Comparison of ENCODE assay signal across 17 cellular contexts in the genomic region with DNA sequence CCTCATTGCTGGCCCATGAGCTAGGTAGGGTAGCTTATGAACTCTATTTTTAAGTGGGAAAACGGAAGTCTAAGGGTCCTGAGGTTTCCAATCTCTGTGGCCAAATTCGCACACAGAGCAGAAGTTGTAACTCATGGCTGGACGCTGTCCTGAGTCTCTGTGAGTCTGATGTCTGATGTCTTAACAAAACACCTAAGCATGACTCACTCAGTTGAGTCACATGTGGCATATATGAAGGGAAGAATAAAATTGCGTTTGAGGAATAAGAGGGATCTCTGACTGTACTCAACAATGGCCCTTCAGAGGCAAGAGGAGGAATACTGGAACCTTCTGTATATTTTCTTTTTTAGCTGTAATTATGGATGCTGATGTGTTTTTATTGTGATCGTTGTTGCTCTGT.
DNase-seq lines count a peak whose midpoint lies in the region; ATAC-seq, FAIRE-seq and TF ChIP-seq lines count a peak whose summit lies in the region.
"Had no signal": no experiment of that assay in that cellular context is flagged by ENCODE, and none has a peak within 500 bp of the region (broad histone marks: within the 10 kb centered on the region; RNA-seq: fewer than 3 reads in every experiment).

No MANE protein-coding gene starts in this region.

- H3K36me3 Mint-ChIP-seq in GM23338 (ENCODE audit: low read depth) = peaks cover 16% of the 10 kb centered on the region
- H3K36me3 Mint-ChIP-seq: CD14-positive monocyte; stimulated activated memory B cell treated with anti-CD40 and anti-IgM and Interleukin-4, amounts not matched to agents 10 μg/mL and 1 μg/mL and 100 μg/mL, for 72 hours had no signal

- no peak for TF ChIP-seq POLR2A in H1 (IDR thresholded peaks at IDR 0.05; ENCODE audit: control extremely low read depth in 1 of 2, low read depth in 2 of 2, low read length in 2 of 2)

- H3K4me1 ChIP-seq in GM23338 (ENCODE audit: insufficient read depth) (peaks cover 15% of the 10 kb centered on the region), H1 (replicated peaks in 1 of 4; ENCODE audit: control insufficient read depth in 3 of 4, insufficient read depth in 4 of 4, low read length in 3 of 4) (peaks cover 0 to 5% (median 1%) of the 10 kb centered on the region in 4 experiments; a peak in 3 of 7 replicates)
- H3K4me1 ChIP-seq: colonic mucosa, uterus had no signal

- H3K9me2 ChIP-seq in GM23338 (ENCODE audit: insufficient read depth) = no peaks in the 10 kb centered on the region

- H2BK5ac ChIP-seq in H1 (ENCODE audit: low read depth, low read length) = no peak overlapping the region

- H2BK15ac ChIP-seq in H1 (ENCODE audit: low read length) = no peak overlapping the region

- H3K4me2 ChIP-seq in GM23338 (peak overlapping the region; percentile 63; the same call in 1 of the 2 replicates), H1 (ENCODE audit: insufficient read depth in 1 of 2, low read depth in 2 of 2, low read length in 2 of 2) (no peak overlapping the region)

- ATAC-seq in GM23338 (no peak), GM19463 (IDR thresholded peaks at IDR 0.05; ENCODE audit: unreplicated experiment) (no peak)
- ATAC-seq: activated naive CD4-positive, alpha-beta T cell treated with anti-CD3 and anti-CD28 coated beads, Interleukin-2, amount 50 U/mL, for 72 hours; stimulated activated memory B cell treated with anti-CD40 and anti-IgM and Interleukin-4, amounts not matched to agents 10 μg/mL and 1 μg/mL and 100 μg/mL, for 72 hours had no signal

- TF ChIP-seq RAD21 in H1 (IDR thresholded peaks at IDR 0.05 in 1 of 2, conservative IDR thresholded peaks at IDR 0.05 in 1 of 2; ENCODE audit: low read depth in 2 of 2, low read length in 2 of 2) = no peak

- 0 out of 2 replicates have a peak overlapping the region, but pooled peaks have one; percentile 22 for H2BK12ac ChIP-seq in H1 (ENCODE audit: low read depth, low read length)

- no peak overlapping the region for H3K14ac ChIP-seq in H1 (ENCODE audit: insufficient read length)

- H3K4me3 ChIP-seq in GM23338 (no peak overlapping the region), H1 (ENCODE audit: extremely low read depth in 1 of 4, insufficient read depth in 2 of 4, low read depth in 3 of 4, low read length in 4 of 4) (no peak overlapping the region), skeletal muscle cell (ENCODE audit: low read depth, low read length) (no peak overlapping the region)
- H3K4me3 ChIP-seq: colonic mucosa, uterus had no signal

- H3K4me1 Mint-ChIP-seq in GM23338 = peaks cover 15% of the 10 kb centered on the region
- H3K4me1 Mint-ChIP-seq: CD14-positive monocyte; stimulated activated memory B cell treated with anti-CD40 and anti-IgM and Interleukin-4, amounts not matched to agents 10 μg/mL and 1 μg/mL and 100 μg/mL, for 72 hours had no signal

- no peak overlapping the region for H3K56ac ChIP-seq in H1 (replicated peaks; ENCODE audit: insufficient read length, low read depth, low read length)

- H3K27ac Mint-ChIP-seq in GM23338 = peak overlapping the region; percentile 30; the same call in 1 of the 2 replicates
- H3K27ac Mint-ChIP-seq: activated naive CD4-positive, alpha-beta T cell treated with anti-CD3 and anti-CD28 coated beads, Interleukin-2, amount 50 U/mL, for 72 hours; CD14-positive monocyte; stimulated activated memory B cell treated with anti-CD40 and anti-IgM and Interleukin-4, amounts not matched to agents 10 μg/mL and 1 μg/mL and 100 μg/mL, for 72 hours had no signal

- H3K23me2 ChIP-seq in H1 (ENCODE audit: low read depth, low read length) = no peaks in the 10 kb centered on the region

- H2AK5ac ChIP-seq in H1 (ENCODE audit: low read depth, low read length) = no peak overlapping the region

- no peaks in the 10 kb centered on the region for H3F3A ChIP-seq in GM23338 (replicated peaks; ENCODE audit: low read depth)

- H2AFZ ChIP-seq in GM23338 = no peak overlapping the region
- H2AFZ ChIP-seq in H1 (ENCODE audit: low read length) = no peak overlapping the region

- H3K9ac ChIP-seq in H1 (replicated peaks in 1 of 4; ENCODE audit: extremely low read depth in 1 of 4, low read depth in 3 of 4, low read length in 3 of 4) = no peak overlapping the region

- H2BK120ac ChIP-seq in H1 (replicated peaks; ENCODE audit: low read depth, low read length) = peak overlapping the region; percentile 62

- TF ChIP-seq CTCF in GM23338 (conservative IDR thresholded peaks at IDR 0.05; ENCODE audit: low read depth in 2 of 2) = no peak
- no peak for TF ChIP-seq CTCF in H1 (IDR thresholded peaks at IDR 0.05; ENCODE audit: control extremely low read depth in 1 of 3, insufficient read depth in 1 of 3, low read depth in 1 of 3, low read length in 3 of 3)

- CTCF ChIA-PET in H1 (lab: Charles Lee; ENCODE audit: partially characterized antibody) = no interaction called here

- no peak overlapping the region for H4K5ac ChIP-seq in H1 (ENCODE audit: insufficient read length, low read depth, low read length)

- POLR2A ChIA-PET in H1 (lab: Charles Lee; ENCODE audit: partially characterized antibody) = no interaction called here

- no peak for TF ChIP-seq EP300 in H1 (IDR thresholded peaks at IDR 0.05; ENCODE audit: borderline replicate concordance in 1 of 2, low read depth in 2 of 2, low read length in 2 of 2)

- peak; percentile 90 for FAIRE-seq in RCC 7860 (lab: Jason Lieb, UNC)
- FAIRE-seq in H1 (lab: Jason Lieb, UNC) = no peak
- FAIRE-seq: G401.6 had no signal

- no peaks in the 10 kb centered on the region for H3K27me3 ChIP-seq in GM23338 (ENCODE audit: insufficient read depth)
- no peaks in the 10 kb centered on the region for H3K27me3 ChIP-seq in H1 (replicated peaks in 1 of 4; ENCODE audit: control insufficient read depth in 3 of 4, extremely low read depth in 1 of 4, insufficient read depth in 3 of 4, low read length in 3 of 4)
- H3K27me3 ChIP-seq: colonic mucosa, uterus had no signal

- no peaks in the 10 kb centered on the region for H3K36me3 ChIP-seq in GM23338 (ENCODE audit: insufficient read depth)
- no peaks in the 10 kb centered on the region for H3K36me3 ChIP-seq in H1 (ENCODE audit: control insufficient read depth in 2 of 4, insufficient read depth in 4 of 4, low read length in 3 of 4)
- H3K36me3 ChIP-seq: colonic mucosa, uterus had no signal

- no peaks in the 10 kb centered on the region for H3K79me1 ChIP-seq in H1 (ENCODE audit: low read depth, low read length)

- no peak overlapping the region for H2BK20ac ChIP-seq in H1 (ENCODE audit: low read length)

- H3K27ac ChIP-seq in GM23338 (ENCODE audit: low read depth) (no peak overlapping the region), H1 (ENCODE audit: low read depth, low read length) (no peak overlapping the region)
- H3K27ac ChIP-seq: colonic mucosa, uterus had no signal

- no peak overlapping the region for H4K91ac ChIP-seq in H1 (replicated peaks; ENCODE audit: insufficient read length, low read length)

- 88% methylated on average over 5 of the region's 5 CpGs; no CpG with 5 or more reads in 1 of the 2 experiments for WGBS in H1 (ENCODE audit: extremely low coverage in 1 of 2, insufficient coverage in 1 of 2, insufficient read length in 1 of 2, insufficient replicate concordance in 2 of 2, low coverage in 1 of 2, low lambda C conversion rate in 2 of 2, missing lambda C conversion rate in 1 of 2), 2 experiments

- H3K4ac ChIP-seq in H1 (replicated peaks; ENCODE audit: insufficient read length, low read depth, low read length) = no peak overlapping the region

- no peak overlapping the region for H4K8ac ChIP-seq in H1 (ENCODE audit: extremely low read depth, insufficient read depth, low read length)

- no peaks in the 10 kb centered on the region for H3K27me3 Mint-ChIP-seq in GM23338 (ENCODE audit: insufficient read depth, low read depth, poor library complexity)
- H3K27me3 Mint-ChIP-seq: stimulated activated memory B cell treated with anti-CD40 and anti-IgM and Interleukin-4, amounts not matched to agents 10 μg/mL and 1 μg/mL and 100 μg/mL, for 72 hours had no signal

- no peaks in the 10 kb centered on the region for H3K79me2 ChIP-seq in GM23338 (replicated peaks; ENCODE audit: insufficient read depth)
- H3K79me2 ChIP-seq in H1 (ENCODE audit: control insufficient read depth in 1 of 2, insufficient read depth in 2 of 2, low read length in 2 of 2) = no peaks in the 10 kb centered on the region

- H3K9me3 ChIP-seq in H1 (ENCODE audit: insufficient read depth in 2 of 2, low read depth in 1 of 2, low read length in 1 of 2) = no peaks in the 10 kb centered on the region
- H3K9me3 ChIP-seq: colonic mucosa, uterus had no signal

- peaks cover 20% of the 10 kb centered on the region; the same call in 2 of the 3 replicates for H3K9me3 Mint-ChIP-seq in GM23338
- H3K9me3 Mint-ChIP-seq: stimulated activated memory B cell treated with anti-CD40 and anti-IgM and Interleukin-4, amounts not matched to agents 10 μg/mL and 1 μg/mL and 100 μg/mL, for 72 hours had no signal

- H3K23ac ChIP-seq in H1 (ENCODE audit: insufficient read length) = no peak overlapping the region

- no peak overlapping the region for H3K4me3 Mint-ChIP-seq in GM23338
- H3K4me3 Mint-ChIP-seq: CD14-positive monocyte; stimulated activated memory B cell treated with anti-CD40 and anti-IgM and Interleukin-4, amounts not matched to agents 10 μg/mL and 1 μg/mL and 100 μg/mL, for 72 hours had no signal

- DNase-seq in GM23338 (ENCODE audit: low spot score) = no peak
- DNase-seq in RCC 7860 (ENCODE audit: low spot score) = peak; percentile 83
- DNase-seq in H1 (ENCODE audit: low read depth in 1 of 2, low spot score in 2 of 2) = no peak
- DNase-seq in skeletal muscle cell (ENCODE audit: low read depth) = peak; percentile 20
- DNase-seq in amniotic stem cell (lab: John Stamatoyannopoulos, UW) = no peak
- no peak for DNase-seq in NCI-H1436 treated with DMSO at 0.1 percent for 48 hours (lab: John Stamatoyannopoulos, UW)
- DNase-seq: activated CD8-positive, alpha-beta memory T cell treated with anti-CD3 and anti-CD28 coated beads, Interleukin-2, amount 50 U/mL, for 4 hours; colonic mucosa; NCI-H1048; NCI-H2171 treated with DMSO at 0.1 percent for 48 hours; nucleus accumbens; uterus had no signal

- H3K18ac ChIP-seq in H1 (ENCODE audit: extremely low read depth, low read length) = no peak overlapping the region

- H4K20me1 ChIP-seq in GM23338 (replicated peaks; ENCODE audit: insufficient read depth) (no peaks in the 10 kb centered on the region), H1 (replicated peaks in 1 of 2; ENCODE audit: control insufficient read depth in 1 of 2, insufficient read depth in 2 of 2, low read length in 2 of 2) (no peaks in the 10 kb centered on the region)

TF ChIP-seq in GM23338, 12 proteins besides CTCF, POLR2A, EP300 and RAD21 (continues in another document):
- TF ChIP-seq CREB1 (CRISPR knock-in tag; IDR thresholded peaks at IDR 0.05; ENCODE audit: low read depth) = no peak
- TF ChIP-seq JUNB (IDR thresholded peaks at IDR 0.05; ENCODE audit: unreplicated experiment) = no peak
- no peak for TF ChIP-seq ZNF331 (CRISPR knock-in tag; IDR thresholded peaks at IDR 0.05; ENCODE audit: low read depth)
- no peak for TF ChIP-seq NANOG (IDR thresholded peaks at IDR 0.05; ENCODE audit: borderline replicate concordance)

TF ChIP-seq in H1, 55 proteins besides CTCF, POLR2A, EP300 and RAD21 (continues in another document):
- TF ChIP-seq CEBPB (IDR thresholded peaks at IDR 0.05; ENCODE audit: low read depth, low read length) = no peak
- no peak for TF ChIP-seq CBX5 (IDR thresholded peaks at IDR 0.05; ENCODE audit: low read depth, low read length)
- no peak for TF ChIP-seq POLR2AphosphoS5 (IDR thresholded peaks at IDR 0.05; ENCODE audit: low read depth, low read length)
- TF ChIP-seq SP2 (IDR thresholded peaks at IDR 0.05; ENCODE audit: low read length) = no peak

Comparison
In these comparisons a context has a peak if more than half of its experiments do, and no peak if none do; other contexts are left out.
1. DNase-seq: peak in RCC 7860 (single experiment) and skeletal muscle cell (single experiment); none in GM23338 (single experiment), H1 (0 of 2), amniotic stem cell (single experiment) and NCI-H1436 treated with DMSO at 0.1 percent for 48 hours (single experiment).